ENCODE assay signal across 16 cellular contexts in the genomic region with DNA sequence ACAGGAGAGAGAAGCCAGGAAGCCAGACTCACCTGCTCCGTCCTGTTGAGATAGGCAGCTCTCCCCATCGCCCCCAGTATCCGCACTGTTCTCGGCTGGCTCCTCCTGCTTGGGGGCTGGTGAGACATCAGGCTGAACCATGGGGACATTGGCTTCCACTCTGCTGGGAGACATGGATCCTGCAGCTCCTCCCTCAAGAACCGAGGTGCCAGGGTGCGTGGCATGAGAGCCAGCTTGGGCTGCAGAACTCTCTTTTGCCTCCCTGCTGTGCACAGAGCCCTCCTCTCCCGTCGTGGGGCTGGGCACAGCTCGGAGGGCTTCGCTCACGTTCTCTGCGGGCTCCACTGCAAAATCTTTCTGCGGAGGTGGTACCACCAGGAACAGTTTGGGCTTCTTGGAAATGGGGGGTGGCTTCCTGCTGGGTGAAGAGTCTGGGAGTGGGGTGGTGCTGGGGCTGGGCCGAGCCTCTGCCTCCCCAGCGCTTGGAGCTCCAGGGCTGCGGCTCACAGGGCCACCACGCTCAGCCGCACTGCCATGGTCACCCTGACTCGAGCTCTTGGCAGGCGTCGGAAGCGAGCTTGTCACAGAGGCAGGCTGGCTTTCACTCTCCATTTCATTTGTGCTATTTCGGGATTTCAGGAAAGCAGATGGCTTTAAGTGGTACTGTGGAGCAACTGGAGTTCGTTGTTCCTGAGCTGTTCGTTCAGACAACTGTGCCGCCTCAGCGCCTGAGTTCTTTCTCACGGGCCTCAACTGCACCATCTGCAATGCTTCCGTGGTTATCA. TPM values are rescaled to one million over a fixed set of nuclear protein-coding genes. Genes with fewer than 3 reads are reported as not detected.
DNase-seq lines count a peak whose midpoint lies in the region; ATAC-seq and TF ChIP-seq lines count a peak whose summit lies in the region.
"Had no signal": no experiment of that assay in that cellular context is flagged by ENCODE, and none has a peak within 500 bp of the region (broad histone marks: within the 10 kb centered on the region; RNA-seq: fewer than 3 reads in every experiment).

No MANE protein-coding gene starts in this region.

- H3K9ac ChIP-seq in neuronal stem cell (ENCODE audit: low read depth, low read length, poor library complexity) = peak overlapping the region; percentile 7

- no peaks in the 10 kb centered on the region for H3K9me3 Mint-ChIP-seq in brain
- no peaks in the 10 kb centered on the region for H3K9me3 Mint-ChIP-seq in activated naive CD8-positive, alpha-beta T cell treated with anti-CD3 and anti-CD28 coated beads, Interleukin-2, amount 50 U/mL, for 24 hours

- H3K27me3 ChIP-seq in left ventricle myocardium inferior (ENCODE audit: low read depth) = no peaks in the 10 kb centered on the region
- H3K27me3 ChIP-seq in neuronal stem cell (ENCODE audit: control insufficient read depth in 3 of 3, insufficient read depth in 3 of 3, low read depth in 1 of 3, low read length in 3 of 3) = no peaks in the 10 kb centered on the region

- peak overlapping the region; percentile 83 for H3K27ac ChIP-seq in left ventricle myocardium inferior (replicated peaks)
- no peak overlapping the region for H3K27ac ChIP-seq in neuronal stem cell (replicated peaks; ENCODE audit: low read length)

- no peaks in the 10 kb centered on the region for H3K9me3 ChIP-seq in left ventricle myocardium inferior (replicated peaks)
- no peaks in the 10 kb centered on the region for H3K9me3 ChIP-seq in neuronal stem cell (replicated peaks in 1 of 2; ENCODE audit: control insufficient read depth in 2 of 2, insufficient read depth in 1 of 2, low read depth in 1 of 2, low read length in 2 of 2)
- H3K9me3 ChIP-seq: Caco-2 had no signal

- H3K4me2 ChIP-seq in neuronal stem cell (ENCODE audit: insufficient read depth, low read length, poor library complexity, severe bottlenecking) = no peak overlapping the region

- no CpG with 5 or more reads among the region's 29 CpGs for whole genome bisulfite sequencing in neuronal stem cell (ENCODE audit: extremely low coverage in 2 of 2, insufficient read length in 2 of 2, insufficient replicate concordance in 1 of 2), 2 donors

- peak overlapping the region; percentile 67 for H2AK5ac ChIP-seq in neuronal stem cell (ENCODE audit: low read depth, low read length)

- peak in 10 of 14 donors; percentile 11 to 84 (median 41) for DNase-seq in C1 segment of cervical spinal cord (lab: John Stamatoyannopoulos, UW)
- DNase-seq in left ventricle myocardium inferior = peak; percentile 68
- DNase-seq in neuronal stem cell (ENCODE audit: low spot score) = no peak
- no peak for DNase-seq in COR-L47 (lab: John Stamatoyannopoulos, UW)
- no peak for DNase-seq in activated naive CD8-positive, alpha-beta T cell treated with anti-CD3 and anti-CD28 coated beads, Interleukin-2, amount 50 U/mL, for 24 hours
- DNase-seq: activated gamma-delta T cell treated with Interleukin-2 at 50 U/mL for 16 hours; Caco-2; effector memory CD4-positive, alpha-beta T cell; HCEC 1CT; mesendoderm; NCI-H2081 treated with DMSO at 0.1 percent for 48 hours; small intestine had no signal

- no peak overlapping the region for H2BK15ac ChIP-seq in neuronal stem cell (ENCODE audit: low read length)

- peak overlapping the region; percentile 38 for H3K23ac ChIP-seq in neuronal stem cell (ENCODE audit: low read depth, low read length, poor library complexity)

- no peak overlapping the region for H2BK5ac ChIP-seq in neuronal stem cell (ENCODE audit: low read length)

- no peaks in the 10 kb centered on the region for H3K36me3 ChIP-seq in left ventricle myocardium inferior
- peaks cover 11 to 99% of the 10 kb centered on the region in 2 donors for H3K36me3 ChIP-seq in neuronal stem cell (replicated peaks in 1 of 2; ENCODE audit: control insufficient read depth in 2 of 2, insufficient read depth in 2 of 2, low read length in 2 of 2)

- H2BK12ac ChIP-seq in neuronal stem cell (ENCODE audit: low read length) = peak overlapping the region; percentile 11

- H3K4ac ChIP-seq in neuronal stem cell (ENCODE audit: low read length) = no peak overlapping the region

- H3K4me1 ChIP-seq in left ventricle myocardium inferior (peaks cover 64% of the 10 kb centered on the region), neuronal stem cell (ENCODE audit: control insufficient read depth in 2 of 2, insufficient read depth in 1 of 2, low read depth in 1 of 2, low read length in 2 of 2) (peaks cover 0 to 8% of the 10 kb centered on the region in 2 donors)
- H3K4me1 ChIP-seq: Caco-2 had no signal

- H3K18ac ChIP-seq in neuronal stem cell (ENCODE audit: low read length) = peak overlapping the region; percentile 29

- H2AFZ ChIP-seq in neuronal stem cell (ENCODE audit: low read length) = no peak overlapping the region

- H3K4me1 Mint-ChIP-seq in brain = peaks cover 25% of the 10 kb centered on the region
- H3K4me1 Mint-ChIP-seq in activated naive CD8-positive, alpha-beta T cell treated with anti-CD3 and anti-CD28 coated beads, Interleukin-2, amount 50 U/mL, for 24 hours = no peaks in the 10 kb centered on the region

- H3K27me3 Mint-ChIP-seq in brain = no peaks in the 10 kb centered on the region
- no peaks in the 10 kb centered on the region for H3K27me3 Mint-ChIP-seq in activated naive CD8-positive, alpha-beta T cell treated with anti-CD3 and anti-CD28 coated beads, Interleukin-2, amount 50 U/mL, for 24 hours

- no peaks in the 10 kb centered on the region for H3K79me1 ChIP-seq in neuronal stem cell (ENCODE audit: low read depth, low read length)

- ATAC-seq in HG03280 (IDR thresholded peaks at IDR 0.05; ENCODE audit: unreplicated experiment) = no peak
- no peak for ATAC-seq in HG03135 (IDR thresholded peaks at IDR 0.05; ENCODE audit: unreplicated experiment)
- ATAC-seq in activated naive CD8-positive, alpha-beta T cell treated with anti-CD3 and anti-CD28 coated beads, Interleukin-2, amount 50 U/mL, for 24 hours = no peak

- peaks cover 19% of the 10 kb centered on the region for H3K36me3 Mint-ChIP-seq in brain
- H3K36me3 Mint-ChIP-seq in activated naive CD8-positive, alpha-beta T cell treated with anti-CD3 and anti-CD28 coated beads, Interleukin-2, amount 50 U/mL, for 24 hours (ENCODE audit: low read depth) = no peaks in the 10 kb centered on the region

- no peak for TF ChIP-seq CTCF in brain (conservative IDR thresholded peaks at IDR 0.05)
- TF ChIP-seq CTCF in left ventricle myocardium inferior (IDR thresholded peaks at IDR 0.05; ENCODE audit: borderline replicate concordance) = no peak

- intact Hi-C loops in left ventricle myocardium inferior (cut with micrococcal nuclease) = loop anchor here (10.0 kb wide), 1 partner anchor 74 kb away; no protein-coding TSS in a partner anchor

- H3K14ac ChIP-seq in neuronal stem cell (ENCODE audit: low read length) = peak overlapping the region; percentile 43

- peak overlapping the region in 2 of 5 experiments; percentile 77 to 81 for H3K4me3 Mint-ChIP-seq in brain
- no peak overlapping the region for H3K4me3 Mint-ChIP-seq in activated naive CD8-positive, alpha-beta T cell treated with anti-CD3 and anti-CD28 coated beads, Interleukin-2, amount 50 U/mL, for 24 hours

- H3K4me3 ChIP-seq in left ventricle myocardium inferior (peak overlapping the region; percentile 47), neuronal stem cell (ENCODE audit: low read length in 2 of 2) (no peak overlapping the region)

- H4K91ac ChIP-seq in neuronal stem cell (ENCODE audit: low read depth, low read length, poor library complexity) = peak overlapping the region; percentile 81

- H4K8ac ChIP-seq in neuronal stem cell (ENCODE audit: low read depth, low read length) = no peak overlapping the region

- H2BK120ac ChIP-seq in neuronal stem cell (ENCODE audit: low read depth, low read length) = no peak overlapping the region

- H3K27ac Mint-ChIP-seq in brain = peak overlapping the region; percentile 6 to 93 (median 85)
- H3K27ac Mint-ChIP-seq in activated naive CD8-positive, alpha-beta T cell treated with anti-CD3 and anti-CD28 coated beads, Interleukin-2, amount 50 U/mL, for 24 hours = no peak overlapping the region

RNA-seq across cellular contexts. Expression of a gene that starts 26.5 kb away (rescaled TPM):
- polyA plus RNA-seq in brain (ENCODE audit: insufficient read depth, low read depth, low replicate concordance) = 37.2 TPM
- total RNA-seq in left ventricle myocardium inferior = 101 TPM
- 88.8 TPM for polyA plus RNA-seq in neuronal stem cell (2013, experiment 1 of 2)
- polyA plus RNA-seq in neuronal stem cell (2013, experiment 2 of 2) = 86.0 TPM

RNA-seq across cellular contexts. Expression of a gene that starts 52.8 kb away (rescaled TPM):
- polyA plus RNA-seq in brain (ENCODE audit: insufficient read depth, low read depth, low replicate concordance) = not detected
- not detected for total RNA-seq in left ventricle myocardium inferior
- polyA plus RNA-seq in neuronal stem cell (2013, experiment 1 of 2) = not detected
- not detected for polyA plus RNA-seq in neuronal stem cell (2013, experiment 2 of 2)
- total RNA-seq: Caco-2, ureter had no signal

Comparison
In these comparisons a context has a peak if more than half of its experiments do, and no peak if none do; other contexts are left out.
1. DNase-seq: peak in C1 segment of cervical spinal cord (10 of 14) and left ventricle myocardium inferior (single experiment); none in neuronal stem cell (single experiment), COR-L47 (single experiment) and activated naive CD8-positive, alpha-beta T cell treated with anti-CD3 and anti-CD28 coated beads, Interleukin-2, amount 50 U/mL, for 24 hours (single experiment).